ENCODE assay signal across 8 cellular contexts in the genomic region with DNA sequence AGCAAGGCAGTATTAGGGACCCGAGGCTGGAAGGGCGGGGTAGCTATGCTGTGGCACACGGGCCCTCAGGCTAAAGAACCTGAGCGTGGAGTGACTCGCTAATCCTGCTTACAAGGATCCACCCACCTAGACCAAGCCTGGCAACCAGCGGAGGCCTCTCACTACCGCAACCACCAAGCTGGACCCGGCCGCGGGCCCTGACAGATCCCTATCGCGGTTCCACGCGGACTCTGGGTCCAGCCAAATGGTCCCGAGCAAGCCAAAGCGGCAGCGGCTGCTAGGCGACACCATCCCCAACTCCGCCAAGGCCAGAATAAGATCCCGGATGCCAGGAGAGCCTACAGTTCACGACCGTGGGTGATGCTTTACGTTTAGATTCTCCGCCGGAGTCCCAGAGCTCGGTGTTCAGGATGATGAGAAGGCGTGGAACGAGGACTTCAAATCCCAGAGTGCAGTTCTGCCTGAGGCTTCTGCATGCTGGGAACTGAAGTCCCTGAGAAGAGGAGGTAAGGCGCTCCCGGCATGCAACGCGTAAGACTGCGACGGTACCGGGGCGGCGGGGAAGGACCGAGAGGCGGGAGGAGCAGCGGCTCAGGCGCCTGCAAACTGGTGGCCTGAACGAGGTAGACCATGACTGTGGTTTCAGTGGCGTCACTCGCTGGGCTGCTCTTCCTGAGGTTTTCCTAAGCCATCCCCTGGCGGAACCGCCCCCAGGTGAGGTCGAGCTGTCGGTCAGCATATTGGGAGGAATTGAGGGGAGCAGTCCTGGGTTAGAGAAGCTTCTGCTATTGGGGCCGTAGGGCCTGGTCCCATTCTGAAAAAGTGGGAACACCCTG. TPM values are rescaled to one million over a fixed set of nuclear protein-coding genes. Genes with fewer than 3 reads are reported as not detected.
DNase-seq lines count a peak whose midpoint lies in the region; ATAC-seq, FAIRE-seq and TF ChIP-seq lines count a peak whose summit lies in the region.

Gene CEP290, minus strand, starts transcription at position 315 of the 836 bp plus-strand sequence. CDS start 781 bp downstream, outside the sequence.
Gene TMTC3, plus strand, starts transcription at position 534 of the 836 bp plus-strand sequence. CDS start 6,009 bp downstream, outside the sequence.

- peaks cover 42% of the 10 kb centered on the region for H3K79me2 ChIP-seq in astrocyte (ENCODE audit: insufficient read depth, low read length)

- H3K4me3 Mint-ChIP-seq in T-helper 2 cell treated with Interferon-gamma antibody and Interleukin-4, amounts not matched to agents 5 μg/mL and 100 μg/mL, for 36 hours = peak within 1 kb of the TSS; percentile 97
- peak within 1 kb of the TSS; percentile 96 for H3K4me3 Mint-ChIP-seq in astrocyte (ENCODE audit: unreplicated experiment)

- WGBS in right cardiac atrium = under 1% methylated on average over 49 of the region's 49 CpGs
- WGBS in psoas muscle, 3 donors = 0 to 1% (median 0%) methylated on average over 49 of the region's 49 CpGs
- WGBS in urinary bladder = under 1% methylated on average over 49 of the region's 49 CpGs

- TF ChIP-seq CTCF in astrocyte (IDR thresholded peaks at IDR 0.05; ENCODE audit: insufficient read depth, low read depth, low read length) (no peak), psoas muscle (IDR thresholded peaks at IDR 0.05) (no peak)

- no peaks in the 10 kb centered on the region for H3K36me3 ChIP-seq in astrocyte (ENCODE audit: insufficient read depth, low read length)
- H3K36me3 ChIP-seq in psoas muscle (ENCODE audit: insufficient read depth in 1 of 2, low read depth in 1 of 2) = peaks cover 0 to 24% of the 10 kb centered on the region in 2 donors
- H3K36me3 ChIP-seq in urinary bladder (ENCODE audit: insufficient read depth) = no peaks in the 10 kb centered on the region

- DNase-seq in NCI-H187 treated with DMSO at 0.1 percent for 48 hours (lab: John Stamatoyannopoulos, UW) (peak; percentile 99), astrocyte (ENCODE audit: low read depth) (peak; percentile 99), right cardiac atrium (peak; percentile 93 to 96 (median 95)), psoas muscle (peak; percentile 91 to 95)
- peak; percentile 95 for DNase-seq in T-helper 2 cell treated with Interferon-gamma antibody and Interleukin-4, amounts not matched to agents 5 μg/mL and 100 μg/mL, for 36 hours (ENCODE audit: low spot score)

- H3K4me1 Mint-ChIP-seq in T-helper 2 cell treated with Interferon-gamma antibody and Interleukin-4, amounts not matched to agents 5 μg/mL and 100 μg/mL, for 36 hours (ENCODE audit: low read depth) = peaks cover 34% of the 10 kb centered on the region
- peaks cover 12% of the 10 kb centered on the region for H3K4me1 Mint-ChIP-seq in astrocyte (ENCODE audit: low read depth, unreplicated experiment)

- H3K27me3 ChIP-seq in astrocyte (ENCODE audit: insufficient read depth, low read length) = no peaks in the 10 kb centered on the region
- H3K27me3 ChIP-seq in right cardiac atrium (ENCODE audit: control insufficient read depth, insufficient read depth) = no peaks in the 10 kb centered on the region
- no peaks in the 10 kb centered on the region for H3K27me3 ChIP-seq in psoas muscle (ENCODE audit: insufficient read depth in 3 of 3, low read length in 2 of 3)

- intact Hi-C loops in right cardiac atrium (cut with DNase I) = no loop called here
- intact Hi-C loops in psoas muscle (cut with DNase I) = loop anchor here (10.0 kb wide), 2 partner anchors 853 to 1383 kb away; partner anchors contain the start of genes GALNT4 (in 1 of the 2) and POC1B (in 1 of the 2)

- no peaks in the 10 kb centered on the region for H4K20me1 ChIP-seq in astrocyte (ENCODE audit: insufficient read depth, low read length)

- H3K27ac Mint-ChIP-seq in T-helper 2 cell treated with Interferon-gamma antibody and Interleukin-4, amounts not matched to agents 5 μg/mL and 100 μg/mL, for 36 hours = peak within 1 kb of the TSS; percentile 91
- H3K27ac Mint-ChIP-seq in astrocyte (ENCODE audit: unreplicated experiment) = peak within 1 kb of the TSS; percentile 92

- peak; percentile 88 for FAIRE-seq in astrocyte (lab: Jason Lieb, UNC)

- H3K4me1 ChIP-seq in astrocyte (ENCODE audit: insufficient read depth, low read length) (no peaks in the 10 kb centered on the region), right cardiac atrium (ENCODE audit: control insufficient read depth, insufficient read depth, low read length) (no peaks in the 10 kb centered on the region), psoas muscle (peaks cover 13% of the 10 kb centered on the region), urinary bladder (ENCODE audit: insufficient read depth) (peaks cover 3% of the 10 kb centered on the region)

- peak within 1 kb of the TSS; percentile 93 for H3K4me2 ChIP-seq in astrocyte (ENCODE audit: low read length)

- H3K27ac ChIP-seq in astrocyte (ENCODE audit: low read depth, low read length) (peak within 1 kb of the TSS; percentile 77), right cardiac atrium (ENCODE audit: low read length) (peak within 1 kb of the TSS; percentile 82), psoas muscle (peak within 1 kb of the TSS; percentile 78), urinary bladder (ENCODE audit: low read depth) (peak within 1 kb of the TSS; percentile 68)

- no peaks in the 10 kb centered on the region for H3K9me3 Mint-ChIP-seq in T-helper 2 cell treated with Interferon-gamma antibody and Interleukin-4, amounts not matched to agents 5 μg/mL and 100 μg/mL, for 36 hours
- H3K9me3 Mint-ChIP-seq in astrocyte (ENCODE audit: unreplicated experiment) = no peaks in the 10 kb centered on the region

- H3K36me3 Mint-ChIP-seq in T-helper 2 cell treated with Interferon-gamma antibody and Interleukin-4, amounts not matched to agents 5 μg/mL and 100 μg/mL, for 36 hours (ENCODE audit: low read depth) = peaks cover 20% of the 10 kb centered on the region
- H3K36me3 Mint-ChIP-seq in astrocyte (ENCODE audit: low read depth, unreplicated experiment) = peaks cover 3% of the 10 kb centered on the region

- peak; percentile 93 for ATAC-seq in GM18505 (IDR thresholded peaks at IDR 0.05; ENCODE audit: unreplicated experiment)
- ATAC-seq in HG02970 (IDR thresholded peaks at IDR 0.05; ENCODE audit: low FRiP score, unreplicated experiment) = peak; percentile 98
- ATAC-seq in right cardiac atrium = peak; percentile 100
- peak; percentile 98 to 99 (median 98) for ATAC-seq in psoas muscle

- peak within 1 kb of the TSS; percentile 96 for H2AFZ ChIP-seq in astrocyte (ENCODE audit: low read depth, low read length)

- H3K27me3 Mint-ChIP-seq in T-helper 2 cell treated with Interferon-gamma antibody and Interleukin-4, amounts not matched to agents 5 μg/mL and 100 μg/mL, for 36 hours (ENCODE audit: low read depth) = no peaks in the 10 kb centered on the region
- no peaks in the 10 kb centered on the region for H3K27me3 Mint-ChIP-seq in astrocyte (ENCODE audit: low read depth, unreplicated experiment)

- peak within 1 kb of the TSS; percentile 92 for H3K9ac ChIP-seq in astrocyte (ENCODE audit: low read length)

- H3K4me3 ChIP-seq in astrocyte (ENCODE audit: insufficient read depth, low read depth, low read length) = peak within 1 kb of the TSS; percentile 90
- H3K4me3 ChIP-seq in right cardiac atrium (ENCODE audit: low read length) = peak within 1 kb of the TSS; percentile 83
- H3K4me3 ChIP-seq in psoas muscle = peak within 1 kb of the TSS; percentile 88
- peak within 1 kb of the TSS; percentile 69 for H3K4me3 ChIP-seq in urinary bladder (ENCODE audit: low read depth, low read length)

- H3K9me3 ChIP-seq in astrocyte (ENCODE audit: insufficient read depth, low read depth, low read length) = no peaks in the 10 kb centered on the region
- H3K9me3 ChIP-seq in right cardiac atrium (ENCODE audit: control insufficient read depth, low read length) = no peaks in the 10 kb centered on the region
- H3K9me3 ChIP-seq in psoas muscle = no peaks in the 10 kb centered on the region

- TF ChIP-seq POLR2A in GM18505 (IDR thresholded peaks at IDR 0.05; ENCODE audit: borderline replicate concordance, extremely low read depth, insufficient read depth, insufficient read length) = peak; percentile 78

RNA-seq across cellular contexts. Expression of gene CEP290, which starts in this region (rescaled TPM):
- total RNA-seq in astrocyte (19.9 and 20.1 TPM in 2 replicates), right cardiac atrium (10 to 100 TPM in 1 of 4 donors, 1 to 10 TPM in 3; 6.5 to 10.4 (median 7.2) TPM), psoas muscle (1 to 10 TPM; 3.2 to 7.2 (median 5.0) TPM), urinary bladder (69.6 TPM)
- polyA plus RNA-seq in right cardiac atrium (4.4 TPM), psoas muscle (1 to 10 TPM; 1.8 to 7.8 (median 4.2) TPM), urinary bladder (6.7 TPM)

RNA-seq across cellular contexts. Expression of gene TMTC3, which starts in this region (rescaled TPM):
- 49.0 and 55.7 TPM in 2 replicates for total RNA-seq in astrocyte
- total RNA-seq in right cardiac atrium = 10 to 100 TPM; 10.2 to 15.2 (median 13.4) TPM
- 2.1 TPM for polyA plus RNA-seq in right cardiac atrium
- total RNA-seq in psoas muscle = 1 to 10 TPM; 5.5 to 8.5 (median 7.0) TPM
- polyA plus RNA-seq in psoas muscle = 1 to 10 TPM; 1.4 to 4.9 (median 2.9) TPM
- 82.5 TPM for total RNA-seq in urinary bladder
- 7.7 TPM for polyA plus RNA-seq in urinary bladder

Comparison
In these comparisons a context has a peak if more than half of its experiments do, and no peak if none do; other contexts are left out.
1. Peak in every context shown above with its lines: DNase-seq, ATAC-seq, H3K4me3 ChIP-seq and H3K27ac ChIP-seq.
2. intact Hi-C loops: an anchor here in psoas muscle (10.0 kb wide); none called in right cardiac atrium.